ENCODE assay signal across 20 cellular contexts in the genomic region with DNA sequence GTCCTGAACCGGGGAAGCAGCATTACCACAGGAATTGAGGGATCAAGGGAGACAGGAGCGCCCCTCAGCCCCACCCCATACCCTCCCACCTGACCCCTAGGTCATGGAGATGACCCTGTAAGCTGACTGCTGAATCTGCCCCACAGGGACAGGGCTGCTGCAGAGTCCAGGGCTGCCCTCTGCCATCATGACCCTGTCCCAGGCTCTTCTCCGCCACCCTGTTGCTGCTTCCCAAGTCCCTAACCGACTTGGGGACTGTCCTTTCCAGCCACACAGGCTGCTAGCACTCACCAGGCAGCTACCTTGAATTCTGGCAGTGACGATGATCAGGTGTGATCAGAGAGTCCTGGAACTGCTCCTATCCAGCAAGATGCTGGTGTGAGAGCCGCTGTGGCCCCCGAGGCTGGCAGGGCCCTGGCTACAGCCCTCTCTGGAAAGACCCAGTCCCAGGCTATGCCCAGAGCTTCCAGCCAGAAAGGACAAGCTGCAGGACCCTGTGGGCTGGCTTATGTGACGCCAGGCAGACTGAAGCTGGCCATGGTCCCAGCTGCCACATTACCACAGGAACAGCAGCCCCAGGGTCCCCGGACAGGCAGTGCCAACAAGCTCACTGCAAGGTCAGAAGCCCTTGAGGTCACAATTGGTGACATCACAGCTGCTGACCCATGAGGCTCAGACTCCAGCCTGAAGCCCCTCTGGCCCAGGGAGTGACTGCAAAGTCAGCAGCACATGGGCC. TPM values are rescaled to one million over a fixed set of nuclear protein-coding genes. Genes with fewer than 3 reads are reported as not detected.
A peak's percentile ranks its signal among the peaks of the same experiment; 100 is the strongest.
DNase-seq lines count a peak whose midpoint lies in the region; ATAC-seq and TF ChIP-seq lines count a peak whose summit lies in the region.
"Had no signal": no experiment of that assay in that cellular context is flagged by ENCODE, and none has a peak within 500 bp of the region (broad histone marks: within the 10 kb centered on the region; RNA-seq: fewer than 3 reads in every experiment).

A gene with protein sequence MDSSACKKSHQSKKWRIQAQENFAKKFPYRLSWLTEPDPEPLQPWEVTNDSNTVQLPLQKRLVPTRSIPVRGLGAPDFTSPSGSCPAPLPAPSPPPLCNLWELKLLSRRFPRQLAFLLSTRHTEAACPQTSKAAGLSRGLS (minus strand): TSS at position 597 of the 736 bp plus-strand sequence. CDS start 5,542 bp downstream, outside the sequence.

- H3K27me3 ChIP-seq in heart left ventricle = no peaks in the 10 kb centered on the region
- no peaks in the 10 kb centered on the region for H3K27me3 ChIP-seq in right cardiac atrium (ENCODE audit: control insufficient read depth, insufficient read depth)
- no peaks in the 10 kb centered on the region for H3K27me3 ChIP-seq in aorta (ENCODE audit: control insufficient read depth in 1 of 2, insufficient read depth in 2 of 2, low read length in 1 of 2)
- H3K27me3 ChIP-seq: breast epithelium, pancreas had no signal

- H3K4me1 Mint-ChIP-seq in endothelial cell (ENCODE audit: unreplicated experiment) = no peaks in the 10 kb centered on the region
- no peaks in the 10 kb centered on the region for H3K4me1 Mint-ChIP-seq in osteocyte (ENCODE audit: unreplicated experiment)
- H3K4me1 Mint-ChIP-seq: activated naive CD8-positive, alpha-beta T cell treated with anti-CD3 and anti-CD28 coated beads for 36 hours; stimulated activated naive B cell treated with anti-CD40 and anti-IgM and Interleukin-4, amounts not matched to agents 10 μg/mL and 1 μg/mL and 100 μg/mL, for 72 hours had no signal

- 62 to 71% (median 66%) methylated on average over 7 to 9 of the region's 9 CpGs for WGBS in heart left ventricle, 4 donors
- 68% methylated on average over 9 of the region's 9 CpGs for WGBS in right cardiac atrium
- WGBS in aorta, 2 donors = 56 to 62% methylated on average over 9 of the region's 9 CpGs

- H3K27ac Mint-ChIP-seq in endothelial cell (ENCODE audit: unreplicated experiment) = no peak within 1 kb of the TSS
- H3K27ac Mint-ChIP-seq in osteocyte (ENCODE audit: unreplicated experiment) = no peak within 1 kb of the TSS
- H3K27ac Mint-ChIP-seq: activated naive CD8-positive, alpha-beta T cell treated with anti-CD3 and anti-CD28 coated beads for 36 hours; stimulated activated naive B cell treated with anti-CD40 and anti-IgM and Interleukin-4, amounts not matched to agents 10 μg/mL and 1 μg/mL and 100 μg/mL, for 72 hours; T-helper 1 cell treated with Interleukin-12 subunit alpha and Interleukin-12 subunit beta and Interleukin-4 antibody, amounts not matched to agents 30 μg/mL and 1 μg/mL, for 36 hours; WTC11 had no signal

- H3K4me3 Mint-ChIP-seq in endothelial cell (ENCODE audit: unreplicated experiment) (no peak within 1 kb of the TSS), osteocyte (ENCODE audit: unreplicated experiment) (no peak within 1 kb of the TSS)
- H3K4me3 Mint-ChIP-seq: activated naive CD8-positive, alpha-beta T cell treated with anti-CD3 and anti-CD28 coated beads for 36 hours; stimulated activated naive B cell treated with anti-CD40 and anti-IgM and Interleukin-4, amounts not matched to agents 10 μg/mL and 1 μg/mL and 100 μg/mL, for 72 hours; T-helper 1 cell treated with Interleukin-12 subunit alpha and Interleukin-12 subunit beta and Interleukin-4 antibody, amounts not matched to agents 30 μg/mL and 1 μg/mL, for 36 hours; WTC11 had no signal

- peak in 2 of 4 donors; percentile 35 to 47 for ATAC-seq in heart left ventricle
- no peak for ATAC-seq in right cardiac atrium
- no peak for ATAC-seq in aorta (ENCODE audit: low FRiP score)
- ATAC-seq in HG03354 (IDR thresholded peaks at IDR 0.05; ENCODE audit: poor library complexity, severe bottlenecking, unreplicated experiment) = no peak
- ATAC-seq: left cardiac atrium; pancreas; stimulated activated naive B cell treated with anti-CD40 and anti-IgM and Interleukin-4, amounts not matched to agents 10 μg/mL and 1 μg/mL and 100 μg/mL, for 72 hours had no signal

- H3K4me1 ChIP-seq in heart left ventricle (no peaks in the 10 kb centered on the region), right cardiac atrium (ENCODE audit: control insufficient read depth, insufficient read depth, low read length) (no peaks in the 10 kb centered on the region), aorta (ENCODE audit: control insufficient read depth in 1 of 2, insufficient read depth in 2 of 2, low read length in 2 of 2) (no peaks in the 10 kb centered on the region)
- H3K4me1 ChIP-seq: breast epithelium, pancreas had no signal

- H3K4me3 ChIP-seq in heart left ventricle (no peak within 1 kb of the TSS), right cardiac atrium (ENCODE audit: low read length) (no peak within 1 kb of the TSS), aorta (ENCODE audit: low read length in 2 of 2) (no peak within 1 kb of the TSS)
- H3K4me3 ChIP-seq: breast epithelium, pancreas, smooth muscle cell had no signal

- TF ChIP-seq CTCF in heart left ventricle (IDR thresholded peaks at IDR 0.05) (no peak), endothelial cell (IDR thresholded peaks at IDR 0.05; ENCODE audit: unreplicated experiment) (no peak), osteocyte (IDR thresholded peaks at IDR 0.05) (no peak)

- no peaks in the 10 kb centered on the region for H3K9me3 Mint-ChIP-seq in endothelial cell (ENCODE audit: unreplicated experiment)
- H3K9me3 Mint-ChIP-seq in osteocyte (ENCODE audit: unreplicated experiment) = peaks cover 14% of the 10 kb centered on the region
- H3K9me3 Mint-ChIP-seq: T-helper 1 cell treated with Interleukin-12 subunit alpha and Interleukin-12 subunit beta and Interleukin-4 antibody, amounts not matched to agents 30 μg/mL and 1 μg/mL, for 36 hours had no signal

- H3K27me3 Mint-ChIP-seq in endothelial cell (ENCODE audit: unreplicated experiment) = no peaks in the 10 kb centered on the region
- H3K27me3 Mint-ChIP-seq in osteocyte (ENCODE audit: unreplicated experiment) = peaks cover 32% of the 10 kb centered on the region
- H3K27me3 Mint-ChIP-seq: activated naive CD8-positive, alpha-beta T cell treated with anti-CD3 and anti-CD28 coated beads for 36 hours had no signal

- no peak for TF ChIP-seq POLR2A in heart left ventricle (IDR thresholded peaks at IDR 0.05)

- H3K36me3 ChIP-seq in heart left ventricle (no peaks in the 10 kb centered on the region), aorta (ENCODE audit: control insufficient read depth in 1 of 2, insufficient read depth in 2 of 2, low read length in 1 of 2) (no peaks in the 10 kb centered on the region)
- H3K36me3 ChIP-seq: breast epithelium, pancreas had no signal

- peak in 3 of 5 donors; percentile 12 to 40 (median 22) for DNase-seq in heart left ventricle
- DNase-seq in right cardiac atrium = no peak
- DNase-seq in endothelial cell (ENCODE audit: low spot score) = peak; percentile 2
- peak; percentile 83 for DNase-seq in osteocyte (ENCODE audit: extremely low spot score, unreplicated experiment)
- DNase-seq in aorta = peak; percentile 27 to 59
- DNase-seq in DMS53 (lab: John Stamatoyannopoulos, UW) = no peak
- no peak for DNase-seq in UCSD-AML1 (lab: John Stamatoyannopoulos, UW; ENCODE audit: unreplicated experiment)
- DNase-seq: activated naive CD8-positive, alpha-beta T cell treated with anti-CD3 and anti-CD28 coated beads for 36 hours; KG1; left cardiac atrium; NCI-H1105 treated with DMSO at 0.1 percent for 48 hours; NCI-H2171; stimulated activated naive B cell treated with anti-CD40 and anti-IgM and Interleukin-4, amounts not matched to agents 10 μg/mL and 1 μg/mL and 100 μg/mL, for 72 hours had no signal

- H3K9me3 ChIP-seq in heart left ventricle (peaks cover 0 to 19% (median 3%) of the 10 kb centered on the region in 12 donors), right cardiac atrium (ENCODE audit: control insufficient read depth, low read length) (no peaks in the 10 kb centered on the region), aorta (ENCODE audit: control insufficient read depth, low read length) (no peaks in the 10 kb centered on the region)
- H3K9me3 ChIP-seq: pancreas had no signal

- intact Hi-C loops in heart left ventricle (cut with DNase I) (no loop called here), right cardiac atrium (cut with DNase I) (no loop called here), aorta (cut with DNase I) (no loop called here)

- H3K36me3 Mint-ChIP-seq in endothelial cell (ENCODE audit: low read depth, unreplicated experiment) (no peaks in the 10 kb centered on the region), osteocyte (ENCODE audit: unreplicated experiment) (no peaks in the 10 kb centered on the region)
- H3K36me3 Mint-ChIP-seq: stimulated activated naive B cell treated with anti-CD40 and anti-IgM and Interleukin-4, amounts not matched to agents 10 μg/mL and 1 μg/mL and 100 μg/mL, for 72 hours; WTC11 had no signal

- H3K27ac ChIP-seq in heart left ventricle (no peak within 1 kb of the TSS), right cardiac atrium (ENCODE audit: low read length) (no peak within 1 kb of the TSS), aorta (ENCODE audit: low read depth in 1 of 2, low read length in 2 of 2) (no peak within 1 kb of the TSS)
- H3K27ac ChIP-seq: breast epithelium, HL-60, pancreas had no signal

RNA-seq across cellular contexts. Expression of the gene that starts here (rescaled TPM):
- not detected for total RNA-seq in heart left ventricle
- polyA plus RNA-seq in heart left ventricle = not detected
- not detected for total RNA-seq in right cardiac atrium
- polyA plus RNA-seq in right cardiac atrium = not detected
- total RNA-seq in endothelial cell (ENCODE audit: unreplicated experiment) = not detected
- total RNA-seq in osteocyte = not detected in 2 replicates
- total RNA-seq in aorta = not detected
- not detected for polyA plus RNA-seq in aorta
- total RNA-seq: activated naive CD8-positive, alpha-beta T cell treated with anti-CD3 and anti-CD28 coated beads for 36 hours; breast epithelium; left cardiac atrium; pancreas; smooth muscle cell; WTC11 had no signal
- polyA plus RNA-seq: smooth muscle cell had no signal

Comparison
In these comparisons a context has a peak if more than half of its experiments do, and no peak if none do; other contexts are left out.
1. Peak in DNase-seq in heart left ventricle; RNA of the gene not detected or under 1 TPM.
2. Peak in DNase-seq in endothelial cell; RNA of the gene not detected or under 1 TPM.
3. Peak in DNase-seq in osteocyte; RNA of the gene not detected or under 1 TPM.
4. Peak in DNase-seq in aorta; RNA of the gene not detected or under 1 TPM.